Comparison of ENCODE assay signal across 20 cellular contexts in the genomic region with DNA sequence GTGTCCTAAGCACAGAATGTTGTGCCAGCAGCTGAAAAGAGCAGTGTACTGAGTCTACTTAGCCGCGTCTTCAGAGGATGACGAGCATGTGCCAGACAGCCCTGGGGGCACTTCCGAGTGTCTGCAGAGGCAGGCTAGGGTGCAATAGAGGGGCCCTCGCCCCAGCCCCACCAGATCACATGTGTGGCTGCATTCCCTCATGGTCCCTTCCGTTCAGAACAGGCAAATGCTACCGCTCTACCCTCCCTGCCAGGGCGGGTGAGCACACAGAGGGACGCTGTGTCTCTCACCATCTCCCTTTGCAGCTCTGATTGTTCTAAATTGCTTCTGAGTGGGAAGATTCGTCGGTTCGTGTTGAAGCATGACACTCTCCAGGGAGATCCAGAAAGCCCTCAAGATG.
"Had no signal": no experiment of that assay in that cellular context is flagged by ENCODE, and none has a peak within 500 bp of the region (broad histone marks: within the 10 kb centered on the region; RNA-seq: fewer than 3 reads in every experiment).

No MANE protein-coding gene starts in this region.

- FAIRE-seq: endothelial cell of umbilical vein, islet of Langerhans had no signal

- H3K4me2 ChIP-seq: hepatocyte had no signal

- H3K36me3 ChIP-seq: suprapubic skin had no signal

- H3K4me1 ChIP-seq: ascending aorta had no signal

- DNase-seq: activated CD4-positive, alpha-beta T cell treated with anti-CD3 and anti-CD28 coated beads, Interleukin-2, amount 10 ng/mL, durations not matched to agents 7 days and 5 days; activated effector memory CD4-positive, alpha-beta T cell treated with anti-CD3 and anti-CD28 coated beads, Interleukin-2, amount 50 U/mL, for 16 hours; activated naive CD4-positive, alpha-beta T cell treated with anti-CD3 and anti-CD28 coated beads, Interleukin-2, amount 50 U/mL, for 16 hours; activated T-cell treated with anti-CD3 and anti-CD28 coated beads, Interleukin-2, amount 50 U/mL, for 72 hours; cerebellar nuclear complex; cortex of kidney; effector CD4-positive, alpha-beta T cell; natural killer cell; occipital lobe; right cardiac atrium; stimulated activated naive CD8-positive, alpha-beta T cell treated with anti-CD3 and anti-CD28 coated beads, Interleukin-15, amount 100 ng/mL, for 72 hours; T-helper 9 cell; trophoblast cell had no signal

- H2AFZ ChIP-seq: hepatocyte had no signal

- H3K4me3 ChIP-seq: ascending aorta, hepatocyte, lung, suprapubic skin had no signal

- ATAC-seq: activated T-cell treated with anti-CD3 and anti-CD28 coated beads, Interleukin-2, amount 50 U/mL, for 72 hours; left lobe of liver; natural killer cell; right cardiac atrium; stimulated activated naive CD8-positive, alpha-beta T cell treated with anti-CD3 and anti-CD28 coated beads, Interleukin-15, amount 100 ng/mL, for 72 hours had no signal

- H3K9me3 ChIP-seq: ascending aorta, suprapubic skin had no signal

- H3K79me2 ChIP-seq: hepatocyte had no signal

- H3K27ac ChIP-seq: ascending aorta, hepatocyte, suprapubic skin had no signal

- H3K27me3 ChIP-seq: ascending aorta, hepatocyte, suprapubic skin had no signal
